Comparison of ENCODE assay signal across 8 cellular contexts in genomic region chrX:139932901-139933796, GRCh38. TPM values are rescaled to one million over a fixed set of nuclear protein-coding genes. Genes with fewer than 3 reads are reported as not detected.
DNase-seq lines count a peak whose midpoint lies in the region; ATAC-seq and TF ChIP-seq lines count a peak whose summit lies in the region.

TSS of gene ATP11C (minus strand) at chrX:139933053. CDS start at chrX:139932042, 1,011 bp downstream.

- no peaks in the 10 kb centered on the region for H3K4me1 ChIP-seq in RWPE2 (ENCODE audit: insufficient read depth, poor library complexity, severe bottlenecking)
- peaks cover 18 to 23% of the 10 kb centered on the region in 2 experiments for H3K4me1 ChIP-seq in neutrophil (ENCODE audit: control insufficient read depth in 1 of 2, insufficient read depth in 1 of 2, low read depth in 1 of 2, low read length in 1 of 2)

- H3K27ac ChIP-seq in RWPE2 (ENCODE audit: poor library complexity, severe bottlenecking) (peak within 1 kb of the TSS; percentile 74), neutrophil (peak within 1 kb of the TSS; percentile 93)

- ATAC-seq in GM21381 (IDR thresholded peaks at IDR 0.05; ENCODE audit: unreplicated experiment) (peak; percentile 72), RWPE2 (ENCODE audit: low read depth) (peak; percentile 81)

- H3K9me3 ChIP-seq in RWPE2 (ENCODE audit: severe bottlenecking) (no peaks in the 10 kb centered on the region), neutrophil (no peaks in the 10 kb centered on the region)

- no peaks in the 10 kb centered on the region for H3K27me3 ChIP-seq in RWPE2 (ENCODE audit: insufficient read depth, poor library complexity, severe bottlenecking)
- no peaks in the 10 kb centered on the region for H3K27me3 ChIP-seq in neutrophil

- TF ChIP-seq CTCF in RWPE2 (IDR thresholded peaks at IDR 0.05; ENCODE audit: poor library complexity, severe bottlenecking): peak; percentile 47
- TF ChIP-seq CTCF in neutrophil (IDR thresholded peaks at IDR 0.05): no peak
- no peak for TF ChIP-seq CTCF in subcutaneous adipose tissue (IDR thresholded peaks at IDR 0.05; ENCODE audit: low read depth)

- H3K36me3 ChIP-seq in RWPE2 (ENCODE audit: low read depth): no peaks in the 10 kb centered on the region
- no peaks in the 10 kb centered on the region for H3K36me3 ChIP-seq in neutrophil

- H3K4me3 ChIP-seq in RWPE2 (ENCODE audit: severe bottlenecking): peak within 1 kb of the TSS; percentile 69
- H3K4me3 ChIP-seq in neutrophil (ENCODE audit: low read depth in 1 of 2, low read length in 1 of 2): peak within 1 kb of the TSS; percentile 72 to 73

- DNase-seq in DMS114 treated with DMSO at 0.1 percent for 48 hours (lab: John Stamatoyannopoulos, UW; ENCODE audit: unreplicated experiment): peak; percentile 34
- DNase-seq in HUDEP-2 (lab: John Stamatoyannopoulos, UW; ENCODE audit: unreplicated experiment in 76 of 76): peak in 75 of 76 experiments; percentile 5 to 81 (median 67)
- DNase-seq in RWPE2 (ENCODE audit: low spot score): peak; percentile 86
- DNase-seq in activated gamma-delta T cell treated with Interleukin-2 at 50 U/mL for 16 hours: peak; percentile 75
- DNase-seq in foreskin melanocyte: peak; percentile 74

RNA-seq across cellular contexts. Expression of gene ATP11C, which starts in this region (rescaled TPM):
- total RNA-seq in subcutaneous adipose tissue: 10 to 100 TPM; 35.8 to 52.6 (median 38.6) TPM

Comparison
In these comparisons a context has a peak if more than half of its experiments do, and no peak if none do; other contexts are left out.
1. Peak in every context shown above with its lines: DNase-seq, ATAC-seq, H3K4me3 ChIP-seq and H3K27ac ChIP-seq.
2. DNase-seq: peak in every context shown above with its lines; median percentile 86 in RWPE2; 75 in activated gamma-delta T cell treated with Interleukin-2 at 50 U/mL for 16 hours; 74 in foreskin melanocyte; 67 in HUDEP-2; 34 in DMS114 treated with DMSO at 0.1 percent for 48 hours.